In genomic region chr6:153110612-153111011, GRCh38 we compare ENCODE assay signal across 14 cellular contexts. TPM values are rescaled to one million over a fixed set of nuclear protein-coding genes. Genes with fewer than 3 reads are reported as not detected.
"Had no signal": no experiment of that assay in that cellular context is flagged by ENCODE, and none has a peak within 500 bp of the region (broad histone marks: within the 10 kb centered on the region; RNA-seq: fewer than 3 reads in every experiment).

No MANE protein-coding gene starts in this region.

RNA-seq across cellular contexts. Expression of gene RGS17, which starts 20.5 kb away (rescaled TPM):
- total RNA-seq: activated B cell treated with CpG ODN at 0.5 μM for 24 hours; activated CD4-positive, alpha-beta memory T cell treated with anti-CD3 and anti-CD28 coated beads for 36 hours; activated CD4-positive, alpha-beta T cell treated with anti-CD3 and anti-CD28 coated beads, Interleukin-2, amount 10 ng/mL, durations not matched to agents 24 days and 14 days; activated CD8-positive, alpha-beta memory T cell treated with anti-CD3 and anti-CD28 coated beads for 36 hours; activated CD8-positive, alpha-beta T cell treated with anti-CD3 and anti-CD28 coated beads for 36 hours; activated naive CD4-positive, alpha-beta T cell treated with anti-CD3 and anti-CD28 coated beads for 36 hours; activated naive CD4-positive, alpha-beta T cell treated with anti-CD3 and anti-CD28 coated beads, Interleukin-2, amount 50 U/mL, for 72 hours; activated naive CD8-positive, alpha-beta T cell treated with anti-CD3 and anti-CD28 coated beads for 36 hours; activated T-cell treated with anti-CD3 and anti-CD28 coated beads, Interleukin-2, amount 50 U/mL, for 4 hours; activated T-cell treated with anti-CD3 and anti-CD28 coated beads, Interleukin-2, amount 50 U/mL, for 72 hours; activated T-helper 1 cell treated with anti-CD3 and anti-CD28 coated beads, Interleukin-12 subunit alpha, Interleukin-12 subunit beta, Interleukin-2, Interleukin-4 antibody, amounts not matched to agents 30 ng/mL and 10 ng/mL and 1 ng/mL, durations not matched to agents 14 hours and 24 hours and 36 hours; T-helper 1 cell treated with Interleukin-12 subunit alpha and Interleukin-12 subunit beta and Interleukin-4 antibody, amounts not matched to agents 30 ng/mL and 1 ng/mL, for 36 hours; T-helper 17 cell; T-helper 2 cell treated with Interferon-gamma antibody and Interleukin-4, amounts not matched to agents 100 ng/mL and 5 ng/mL, for 36 hours had no signal
